Comparison of ENCODE assay signal across 8 cellular contexts in the genomic region with DNA sequence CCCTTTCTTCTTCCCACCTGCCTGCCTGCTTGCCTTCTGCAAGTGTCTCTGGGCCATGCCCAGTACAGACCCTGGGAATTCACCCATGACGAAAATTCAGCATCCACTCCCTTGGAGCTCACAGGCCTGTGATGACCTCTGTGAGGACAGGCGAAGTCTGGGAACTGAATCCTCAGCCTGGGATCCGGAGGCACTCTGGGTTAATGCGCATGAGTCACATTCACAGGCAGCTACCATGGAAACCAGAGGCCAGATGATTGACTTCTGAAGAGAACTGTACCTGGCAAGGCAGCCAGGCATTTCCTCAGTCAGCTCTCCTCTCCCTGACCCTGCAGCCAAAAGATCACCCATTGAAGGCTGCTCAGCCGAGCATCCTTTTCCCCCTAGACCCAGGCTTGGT. TPM values are rescaled to one million over a fixed set of nuclear protein-coding genes. Genes with fewer than 3 reads are reported as not detected.
A peak's percentile ranks its signal among the peaks of the same experiment; 100 is the strongest.
DNase-seq lines count a peak whose midpoint lies in the region; ATAC-seq, FAIRE-seq and TF ChIP-seq lines count a peak whose summit lies in the region.

No MANE protein-coding gene starts in this region.

- peaks cover 10% of the 10 kb centered on the region; the same call in 1 of the 2 replicates for H3K36me3 ChIP-seq in SJSA1
- peaks cover 0 to 92% (median 50%) of the 10 kb centered on the region in 9 donors for H3K36me3 ChIP-seq in heart left ventricle

- intact Hi-C loops in heart left ventricle (cut with DNase I): loop anchor here in 5 of 10 donors (5.0 to 10.0 kb wide), 2 partner anchors 241 to 309 kb away; no protein-coding TSS in a partner anchor

- peaks cover 25% of the 10 kb centered on the region for H3K36me3 Mint-ChIP-seq in activated CD8-positive, alpha-beta memory T cell treated with anti-CD3 and anti-CD28 coated beads, Interleukin-2, amount 10 ng/mL, durations not matched to agents 7 days and 5 days

- no peak for TF ChIP-seq CTCF in fibroblast of pulmonary artery (IDR thresholded peaks at IDR 0.05; ENCODE audit: low read length, missing control alignments)
- TF ChIP-seq CTCF in heart left ventricle (IDR thresholded peaks at IDR 0.05): no peak

- H3K27ac ChIP-seq in SJSA1: peak overlapping the region; percentile 61; the same call in 1 of the 2 replicates
- H3K27ac ChIP-seq in heart left ventricle: no peak overlapping the region

- TF ChIP-seq POLR2A in H54 (IDR thresholded peaks at IDR 0.05; ENCODE audit: low read depth, low read length) (no peak), heart left ventricle (IDR thresholded peaks at IDR 0.05) (no peak)

- no peaks in the 10 kb centered on the region for H3K9me3 ChIP-seq in SJSA1 (replicated peaks)
- no peaks in the 10 kb centered on the region for H3K9me3 ChIP-seq in heart left ventricle

- CTCF ChIA-PET in activated CD8-positive, alpha-beta memory T cell treated with anti-CD3 and anti-CD28 coated beads, Interleukin-2, amount 10 ng/mL, durations not matched to agents 7 days and 5 days (lab: Charles Lee): no interaction called here

- H3K4me3 Mint-ChIP-seq in activated CD8-positive, alpha-beta memory T cell treated with anti-CD3 and anti-CD28 coated beads, Interleukin-2, amount 10 ng/mL, durations not matched to agents 7 days and 5 days: no peak overlapping the region

- DNase-seq in H54 (ENCODE audit: insufficient read length, low spot score) (peak; percentile 67), SJSA1 (ENCODE audit: low read depth in 1 of 2, low spot score in 2 of 2) (peak; percentile 46 to 65), fibroblast of pulmonary artery (ENCODE audit: low read depth) (peak; percentile 76), renal cortical epithelial cell (ENCODE audit: low read depth) (peak; percentile 95), NCI-H748 treated with DMSO at 0.1 percent for 48 hours (lab: John Stamatoyannopoulos, UW) (no peak), LoVo (ENCODE audit: low spot score) (no peak), heart left ventricle (no peak)
- no peak for DNase-seq in activated CD8-positive, alpha-beta memory T cell treated with anti-CD3 and anti-CD28 coated beads, Interleukin-2, amount 10 ng/mL, durations not matched to agents 7 days and 5 days

- no peaks in the 10 kb centered on the region for H3K9me3 Mint-ChIP-seq in activated CD8-positive, alpha-beta memory T cell treated with anti-CD3 and anti-CD28 coated beads, Interleukin-2, amount 10 ng/mL, durations not matched to agents 7 days and 5 days (ENCODE audit: low read depth)

- FAIRE-seq in H54 (lab: Jason Lieb, UNC): no peak

- H3K4me1 ChIP-seq in SJSA1 (replicated peaks) (peaks cover 47% of the 10 kb centered on the region), heart left ventricle (peaks cover 0 to 37% (median 21%) of the 10 kb centered on the region in 12 donors)

- H3K27ac Mint-ChIP-seq in activated CD8-positive, alpha-beta memory T cell treated with anti-CD3 and anti-CD28 coated beads, Interleukin-2, amount 10 ng/mL, durations not matched to agents 7 days and 5 days: no peak overlapping the region

- ATAC-seq in heart left ventricle: no peak
- no peak for ATAC-seq in activated CD8-positive, alpha-beta memory T cell treated with anti-CD3 and anti-CD28 coated beads, Interleukin-2, amount 10 ng/mL, durations not matched to agents 7 days and 5 days

- H3K4me1 Mint-ChIP-seq in activated CD8-positive, alpha-beta memory T cell treated with anti-CD3 and anti-CD28 coated beads, Interleukin-2, amount 10 ng/mL, durations not matched to agents 7 days and 5 days: peaks cover 8% of the 10 kb centered on the region

- H3K27me3 Mint-ChIP-seq in activated CD8-positive, alpha-beta memory T cell treated with anti-CD3 and anti-CD28 coated beads, Interleukin-2, amount 10 ng/mL, durations not matched to agents 7 days and 5 days: no peaks in the 10 kb centered on the region

- H3K4me3 ChIP-seq in SJSA1 (no peak overlapping the region), fibroblast of pulmonary artery (replicated peaks; ENCODE audit: low read depth, low read length) (no peak overlapping the region), heart left ventricle (no peak overlapping the region)

- H3K27me3 ChIP-seq in SJSA1 (replicated peaks) (no peaks in the 10 kb centered on the region), heart left ventricle (no peaks in the 10 kb centered on the region)

- WGBS in heart left ventricle, 4 donors: 90 to 91% (median 91%) methylated on average over 5 of the region's 5 CpGs

RNA-seq across cellular contexts. Expression of a gene that starts 41.0 kb away (rescaled TPM):
- 0.97 and 5.5 TPM in 2 replicates for total RNA-seq in SJSA1 (2014; rRNA removed; shearing (Covaris generic))
- 5.7 and 10.3 TPM in 2 replicates for total RNA-seq in renal cortical epithelial cell
- total RNA-seq in heart left ventricle: 10 to 100 TPM in 1 of 9 donors, 1 to 10 TPM in 8; 4.6 to 12.5 (median 6.3) TPM
- 1 to 10 TPM; 5.3 to 5.5 TPM for polyA plus RNA-seq in heart left ventricle
- total RNA-seq in activated CD8-positive, alpha-beta memory T cell treated with anti-CD3 and anti-CD28 coated beads, Interleukin-2, amount 10 ng/mL, durations not matched to agents 7 days and 5 days: 10 to 100 TPM; 16.3 to 24.9 TPM

Comparison
In these comparisons a context has a peak if more than half of its experiments do, and no peak if none do; other contexts are left out.
1. DNase-seq: peak in H54 (single experiment), SJSA1 (2 of 2), fibroblast of pulmonary artery (single experiment) and renal cortical epithelial cell (single experiment); none in NCI-H748 treated with DMSO at 0.1 percent for 48 hours (single experiment), LoVo (single experiment), heart left ventricle (0 of 5) and activated CD8-positive, alpha-beta memory T cell treated with anti-CD3 and anti-CD28 coated beads, Interleukin-2, amount 10 ng/mL, durations not matched to agents 7 days and 5 days (single experiment).